Comparison of ENCODE assay signal across 1 cellular context in the genomic region with DNA sequence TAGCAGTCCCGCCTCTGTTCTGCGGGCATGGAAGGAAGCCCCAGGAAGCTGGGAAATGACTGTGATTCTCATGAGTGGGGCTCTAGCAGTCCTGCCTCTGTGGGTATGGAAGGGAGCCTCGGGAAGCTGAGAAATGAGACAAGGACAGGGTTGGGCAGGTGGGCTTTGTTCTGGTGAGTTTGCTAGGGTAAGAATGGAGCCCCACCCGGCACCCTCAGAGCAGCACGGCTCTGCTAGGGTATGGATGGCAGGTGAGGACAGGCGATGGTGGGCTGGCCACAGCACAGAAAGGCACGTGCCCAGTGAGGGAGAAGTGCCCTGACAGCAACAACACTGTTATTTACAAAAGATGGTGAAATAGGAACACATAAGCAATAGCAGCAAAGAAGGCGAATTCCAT.
TF ChIP-seq lines count a peak whose summit lies in the region.

No MANE protein-coding gene starts in this region.

TF ChIP-seq in HepG2, 621 proteins besides CTCF, POLR2A, EP300 and RAD21 (continued from another document):
- no peak for TF ChIP-seq SOX13 (IDR thresholded peaks at IDR 0.05)
- TF ChIP-seq SOX13 (CRISPR knock-in tag; conservative IDR thresholded peaks at IDR 0.05 in 1 of 2, IDR thresholded peaks at IDR 0.05 in 1 of 2): no peak
- no peak for TF ChIP-seq HMGA1 (CRISPR knock-in tag; conservative IDR thresholded peaks at IDR 0.05)
- no peak for TF ChIP-seq IRF2 (CRISPR knock-in tag; IDR thresholded peaks at IDR 0.05)
- no peak for TF ChIP-seq ZNF460 (CRISPR knock-in tag; IDR thresholded peaks at IDR 0.05; ENCODE audit: borderline replicate concordance)
- TF ChIP-seq, protein P1, sequence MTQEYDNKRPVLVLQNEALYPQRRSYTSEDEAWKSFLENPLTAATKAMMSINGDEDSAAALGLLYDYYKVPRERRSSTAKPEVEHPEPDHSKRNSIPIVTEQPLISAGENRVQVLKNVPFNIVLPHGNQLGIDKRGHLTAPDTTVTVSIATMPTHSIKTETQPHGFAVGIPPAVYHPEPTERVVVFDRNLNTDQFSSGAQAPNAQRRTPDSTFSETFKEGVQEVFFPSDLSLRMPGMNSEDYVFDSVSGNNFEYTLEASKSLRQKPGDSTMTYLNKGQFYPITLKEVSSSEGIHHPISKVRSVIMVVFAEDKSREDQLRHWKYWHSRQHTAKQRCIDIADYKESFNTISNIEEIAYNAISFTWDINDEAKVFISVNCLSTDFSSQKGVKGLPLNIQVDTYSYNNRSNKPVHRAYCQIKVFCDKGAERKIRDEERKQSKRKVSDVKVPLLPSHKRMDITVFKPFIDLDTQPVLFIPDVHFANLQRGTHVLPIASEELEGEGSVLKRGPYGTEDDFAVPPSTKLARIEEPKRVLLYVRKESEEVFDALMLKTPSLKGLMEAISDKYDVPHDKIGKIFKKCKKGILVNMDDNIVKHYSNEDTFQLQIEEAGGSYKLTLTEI (CRISPR knock-in tag; conservative IDR thresholded peaks at IDR 0.05): no peak
- no peak for TF ChIP-seq TEAD2 (CRISPR knock-in tag; IDR thresholded peaks at IDR 0.05)
- no peak for TF ChIP-seq ZBTB7A (CRISPR knock-in tag; IDR thresholded peaks at IDR 0.05)
- no peak for TF ChIP-seq GATAD1 (CRISPR knock-in tag; IDR thresholded peaks at IDR 0.05)
TF ChIP-seq in HepG2: peak in this region for 0.
